ENCODE assay signal across 8 cellular contexts in genomic region chr5:34655354-34655991, GRCh38. TPM values are rescaled to one million over a fixed set of nuclear protein-coding genes. Genes with fewer than 3 reads are reported as not detected.
A peak's percentile ranks its signal among the peaks of the same experiment; 100 is the strongest.
DNase-seq lines count a peak whose midpoint lies in the region; ATAC-seq and TF ChIP-seq lines count a peak whose summit lies in the region.

No MANE protein-coding gene starts in this region.

- no peaks in the 10 kb centered on the region for H3K9me3 ChIP-seq in adipocyte (ENCODE audit: control insufficient read depth, low read length)
- no peaks in the 10 kb centered on the region for H3K9me3 ChIP-seq in neural cell (ENCODE audit: low read length)
- no peaks in the 10 kb centered on the region for H3K9me3 ChIP-seq in aorta (ENCODE audit: control insufficient read depth, low read length)

- TF ChIP-seq EP300 in neural cell (conservative IDR thresholded peaks at IDR 0.05; ENCODE audit: poor library complexity, severe bottlenecking), result no peak

- peak; percentile 67 for DNase-seq in NCI-H82 (lab: John Stamatoyannopoulos, UW)
- DNase-seq in adipocyte (ENCODE audit: low read depth), result peak; percentile 87
- DNase-seq in globus pallidus (ENCODE audit: low spot score), result peak; percentile 75
- no peak for DNase-seq in aorta

- H3K27ac ChIP-seq in 22Rv1 (peak overlapping the region; percentile 80), neural cell (ENCODE audit: low read length) (no peak overlapping the region), aorta (ENCODE audit: low read depth in 1 of 2, low read length in 2 of 2) (peak overlapping the region; percentile 45 to 71)

- no peak for TF ChIP-seq RAD21 in neural cell (conservative IDR thresholded peaks at IDR 0.05)

- H3K36me3 ChIP-seq in adipocyte (ENCODE audit: control insufficient read depth, insufficient read depth, low read length, severe bottlenecking), result no peaks in the 10 kb centered on the region
- no peaks in the 10 kb centered on the region for H3K36me3 ChIP-seq in neural cell (ENCODE audit: insufficient read depth, low read length)
- no peaks in the 10 kb centered on the region for H3K36me3 ChIP-seq in aorta (ENCODE audit: control insufficient read depth in 1 of 2, insufficient read depth in 2 of 2, low read length in 1 of 2)

- H3K4me1 ChIP-seq in adipocyte (ENCODE audit: control insufficient read depth, insufficient read depth, low read length) (peaks cover 22% of the 10 kb centered on the region), aorta (ENCODE audit: control insufficient read depth in 1 of 2, insufficient read depth in 2 of 2, low read length in 2 of 2) (no peaks in the 10 kb centered on the region)

- WGBS in aorta, 2 donors, result 1% methylated on average over 16 of the region's 16 CpGs

- peaks cover 17% of the 10 kb centered on the region for H3K79me2 ChIP-seq in neural cell (replicated peaks; ENCODE audit: insufficient read depth, low read length)

- TF ChIP-seq CTCF in 22Rv1 (IDR thresholded peaks at IDR 0.05) (no peak), GM12875 (IDR thresholded peaks at IDR 0.05; ENCODE audit: borderline replicate concordance, insufficient read depth, low read depth, low read length) (no peak), neural cell (IDR thresholded peaks at IDR 0.05; ENCODE audit: poor library complexity, severe bottlenecking) (no peak)

- H3K27me3 ChIP-seq in adipocyte (replicated peaks; ENCODE audit: control insufficient read depth, insufficient read depth, low read length), result no peaks in the 10 kb centered on the region
- H3K27me3 ChIP-seq in neural cell (ENCODE audit: insufficient read depth, low read depth, low read length), result no peaks in the 10 kb centered on the region
- H3K27me3 ChIP-seq in aorta (ENCODE audit: control insufficient read depth in 1 of 2, insufficient read depth in 2 of 2, low read length in 1 of 2), result no peaks in the 10 kb centered on the region

- H2AFZ ChIP-seq in neural cell (ENCODE audit: low read depth, low read length), result peak overlapping the region; percentile 17

- ATAC-seq in aorta (ENCODE audit: low FRiP score), result peak; percentile 72
- ATAC-seq in GM21367 (IDR thresholded peaks at IDR 0.05; ENCODE audit: unreplicated experiment), result no peak

- intact Hi-C loops in aorta (cut with DNase I), result loop anchor here (5.0 to 10.0 kb wide), 7 partner anchors 37 to 242 kb away; partner anchors contain the start of gene TTC23L (in 1 of the 2)

- H3K9ac ChIP-seq in adipocyte (ENCODE audit: low read length) (peak overlapping the region; percentile 91), neural cell (ENCODE audit: low read length) (peak overlapping the region; percentile 71)

- no peaks in the 10 kb centered on the region for H3K9me2 ChIP-seq in neural cell (ENCODE audit: insufficient read depth, low read length)

- peak overlapping the region; percentile 60 for H3K4me2 ChIP-seq in neural cell (ENCODE audit: low read length)

- no peaks in the 10 kb centered on the region for H4K20me1 ChIP-seq in neural cell (ENCODE audit: insufficient read depth)

- peaks cover 13% of the 10 kb centered on the region for H3F3A ChIP-seq in neural cell (ENCODE audit: insufficient read depth, low read length, poor library complexity, severe bottlenecking)

- peak overlapping the region; percentile 90 for H3K4me3 ChIP-seq in GM12875 (ENCODE audit: low read depth, low read length)
- peak overlapping the region; percentile 84 for H3K4me3 ChIP-seq in adipocyte (ENCODE audit: low read length)
- H3K4me3 ChIP-seq in neural cell (ENCODE audit: low read length), result peak overlapping the region; percentile 91
- H3K4me3 ChIP-seq in aorta (ENCODE audit: low read length in 2 of 2), result peak overlapping the region; percentile 59 to 98

TF ChIP-seq in neural cell, 6 proteins besides CTCF, POLR2A, EP300 and RAD21:
- no peak for TF ChIP-seq REST (IDR thresholded peaks at IDR 0.05; ENCODE audit: borderline replicate concordance)
- TF ChIP-seq POLR2AphosphoS5 (IDR thresholded peaks at IDR 0.05), result peak; percentile 26
- peak; percentile 14 for TF ChIP-seq SMC3 (conservative IDR thresholded peaks at IDR 0.05; ENCODE audit: poor library complexity)

RNA-seq across cellular contexts. Expression of gene RAI14, which starts 0.7 kb away (rescaled TPM):
- polyA plus RNA-seq in neural cell (6.0 and 7.8 TPM in 2 replicates), aorta (10 to 100 TPM; 19.4 to 46.3 TPM)
- 14.8 and 17.3 TPM in 2 replicates for polyA minus RNA-seq in neural cell
- total RNA-seq in aorta, result 100 to 1,000 TPM in 1 of 2 donors, 10 to 100 TPM in 1; 99.8 to 214 TPM

Comparison
In these comparisons a context has a peak if more than half of its experiments do, and no peak if none do; other contexts are left out.
1. DNase-seq: peak in NCI-H82 (single experiment), adipocyte (single experiment) and globus pallidus (single experiment); none in aorta (0 of 2).
2. Peak in every context shown above with its lines, with median percentiles within 50 percentile points of each other: H3K4me3 ChIP-seq.